ENCODE assay signal across 8 cellular contexts in genomic region chr17:31842416-31843381, GRCh38. TPM values are rescaled to one million over a fixed set of nuclear protein-coding genes. Genes with fewer than 3 reads are reported as not detected.
A peak's percentile ranks its signal among the peaks of the same experiment; 100 is the strongest.
DNase-seq lines count a peak whose midpoint lies in the region; ATAC-seq and TF ChIP-seq lines count a peak whose summit lies in the region.

No MANE protein-coding gene starts in this region.

- H3K79me2 ChIP-seq in parathyroid adenoma: no peaks in the 10 kb centered on the region

- H3K36me3 Mint-ChIP-seq in activated naive CD8-positive, alpha-beta T cell treated with anti-CD3 and anti-CD28 coated beads, Interleukin-2, amount 10 ng/mL, durations not matched to agents 7 days and 5 days: no peaks in the 10 kb centered on the region

- no peak overlapping the region for H3K9ac ChIP-seq in parathyroid adenoma

- peak; percentile 95 for TF ChIP-seq CTCF in cardiac muscle cell (IDR thresholded peaks at IDR 0.05; ENCODE audit: low read depth, low read length)
- peak; percentile 98 for TF ChIP-seq CTCF in parathyroid adenoma (IDR thresholded peaks at IDR 0.05)
- peak; percentile 95 to 98 (median 96) for TF ChIP-seq CTCF in tibial nerve (IDR thresholded peaks at IDR 0.05)

- H3K9me3 ChIP-seq in cardiac muscle cell (ENCODE audit: low read depth): no peaks in the 10 kb centered on the region
- no peaks in the 10 kb centered on the region for H3K9me3 ChIP-seq in parathyroid adenoma (ENCODE audit: control insufficient read depth, low read length)
- no peaks in the 10 kb centered on the region for H3K9me3 ChIP-seq in tibial nerve

- H3K4me2 ChIP-seq in parathyroid adenoma (ENCODE audit: low read length): peak overlapping the region; percentile 56

- H3K27me3 ChIP-seq in cardiac muscle cell (peaks cover 3% of the 10 kb centered on the region), parathyroid adenoma (ENCODE audit: control insufficient read depth, insufficient read depth, low read length) (no peaks in the 10 kb centered on the region), tibial nerve (no peaks in the 10 kb centered on the region)

- ATAC-seq in SK-N-SH treated with all-trans-retinoic acid at 6 μM for 48 hours (peak; percentile 97), GM18868 (IDR thresholded peaks at IDR 0.05; ENCODE audit: unreplicated experiment) (no peak)
- ATAC-seq in activated naive CD8-positive, alpha-beta T cell treated with anti-CD3 and anti-CD28 coated beads, Interleukin-2, amount 10 ng/mL, durations not matched to agents 7 days and 5 days (ENCODE audit: low read depth): peak; percentile 81

- 15 to 17% methylated on average over 23 of the region's 23 CpGs for WGBS in tibial nerve, 2 donors

- no peak overlapping the region for H3K27ac ChIP-seq in cardiac muscle cell
- no peak overlapping the region for H3K27ac ChIP-seq in parathyroid adenoma
- peak overlapping the region in 2 of 4 donors; percentile 59 to 62 for H3K27ac ChIP-seq in tibial nerve

- POLR2A ChIA-PET in activated naive CD8-positive, alpha-beta T cell treated with anti-CD3 and anti-CD28 coated beads, Interleukin-2, amount 10 ng/mL, durations not matched to agents 7 days and 5 days (lab: Charles Lee): interaction anchor here (0.6 kb wide), 1 partner anchor 307 kb away, joined by 3 read pairs; no protein-coding TSS in a partner anchor

- H3K4me1 ChIP-seq in cardiac muscle cell (ENCODE audit: low read depth) (no peaks in the 10 kb centered on the region), parathyroid adenoma (peaks cover 2% of the 10 kb centered on the region), tibial nerve (peaks cover 0 to 20% (median 15%) of the 10 kb centered on the region in 4 donors)

- no peak for TF ChIP-seq EP300 in tibial nerve (IDR thresholded peaks at IDR 0.05)

- peaks cover 15% of the 10 kb centered on the region for H3K27me3 Mint-ChIP-seq in activated naive CD8-positive, alpha-beta T cell treated with anti-CD3 and anti-CD28 coated beads, Interleukin-2, amount 10 ng/mL, durations not matched to agents 7 days and 5 days

- H3K27ac Mint-ChIP-seq in activated naive CD8-positive, alpha-beta T cell treated with anti-CD3 and anti-CD28 coated beads, Interleukin-2, amount 10 ng/mL, durations not matched to agents 7 days and 5 days: no peak overlapping the region

- peaks cover 3% of the 10 kb centered on the region for H3K4me1 Mint-ChIP-seq in activated naive CD8-positive, alpha-beta T cell treated with anti-CD3 and anti-CD28 coated beads, Interleukin-2, amount 10 ng/mL, durations not matched to agents 7 days and 5 days

- H3K9me3 Mint-ChIP-seq in activated naive CD8-positive, alpha-beta T cell treated with anti-CD3 and anti-CD28 coated beads, Interleukin-2, amount 10 ng/mL, durations not matched to agents 7 days and 5 days: no peaks in the 10 kb centered on the region

- H2AFZ ChIP-seq in parathyroid adenoma: peak overlapping the region; percentile 31

- peak; percentile 78 for DNase-seq in EL
- DNase-seq in NAMALWA (ENCODE audit: low spot score): peak; percentile 86
- DNase-seq in activated naive CD8-positive, alpha-beta T cell treated with anti-CD3 and anti-CD28 coated beads, Interleukin-2, amount 10 ng/mL, durations not matched to agents 7 days and 5 days: peak; percentile 62
- peak; percentile 88 to 89 for DNase-seq in cardiac muscle cell (ENCODE audit: low read depth in 1 of 2, low spot score in 1 of 2)
- peak; percentile 38 to 63 for DNase-seq in tibial nerve (ENCODE audit: low spot score in 2 of 2)

- no peak for TF ChIP-seq POLR2A in tibial nerve (IDR thresholded peaks at IDR 0.05)

- H3K4me3 Mint-ChIP-seq in activated naive CD8-positive, alpha-beta T cell treated with anti-CD3 and anti-CD28 coated beads, Interleukin-2, amount 10 ng/mL, durations not matched to agents 7 days and 5 days: no peak overlapping the region

- H3K36me3 ChIP-seq in cardiac muscle cell (no peaks in the 10 kb centered on the region), parathyroid adenoma (ENCODE audit: control insufficient read depth, insufficient read depth, low read length) (no peaks in the 10 kb centered on the region), tibial nerve (no peaks in the 10 kb centered on the region)

- no peak overlapping the region for H3K4me3 ChIP-seq in cardiac muscle cell
- peak overlapping the region; percentile 32 for H3K4me3 ChIP-seq in parathyroid adenoma (ENCODE audit: low read depth, low read length)
- peak overlapping the region in 1 of 4 donors; percentile 27 for H3K4me3 ChIP-seq in tibial nerve

TF ChIP-seq in SK-N-SH treated with all-trans-retinoic acid at 6 μM for 48 hours, 23 proteins besides CTCF, POLR2A, EP300 and RAD21:
- TF ChIP-seq ESRRG (CRISPR knock-in tag; IDR thresholded peaks at IDR 0.05) (no peak), ARNTL (CRISPR knock-in tag; IDR thresholded peaks at IDR 0.05; ENCODE audit: borderline replicate concordance, low read depth) (no peak), BACH2 (CRISPR knock-in tag; IDR thresholded peaks at IDR 0.05; ENCODE audit: borderline replicate concordance) (no peak), TOX (CRISPR knock-in tag; IDR thresholded peaks at IDR 0.05; ENCODE audit: borderline replicate concordance) (no peak), GLIS3 (CRISPR knock-in tag; IDR thresholded peaks at IDR 0.05) (no peak)

RNA-seq across cellular contexts. Expression of gene COPRS, which starts 16.3 kb away (rescaled TPM):
- 10 to 100 TPM; 11.9 to 12.6 TPM for total RNA-seq in activated naive CD8-positive, alpha-beta T cell treated with anti-CD3 and anti-CD28 coated beads, Interleukin-2, amount 10 ng/mL, durations not matched to agents 7 days and 5 days
- total RNA-seq in cardiac muscle cell (66.0 and 104 TPM in 2 replicates), tibial nerve (100 to 1,000 TPM in 1 of 4 donors, 10 to 100 TPM in 3; 72.1 to 117 (median 83.1) TPM)
- polyA plus RNA-seq in cardiac muscle cell: 77.0 and 104 TPM in 2 replicates

RNA-seq across cellular contexts. Expression of gene UTP6, which starts 58.8 kb away (rescaled TPM):
- total RNA-seq in activated naive CD8-positive, alpha-beta T cell treated with anti-CD3 and anti-CD28 coated beads, Interleukin-2, amount 10 ng/mL, durations not matched to agents 7 days and 5 days: 10 to 100 TPM; 63.7 to 73.8 TPM
- total RNA-seq in cardiac muscle cell: 22.4 and 35.0 TPM in 2 replicates
- polyA plus RNA-seq in cardiac muscle cell: 55.7 and 72.6 TPM in 2 replicates
- 10 to 100 TPM; 30.2 to 56.1 (median 45.8) TPM for total RNA-seq in tibial nerve
